Comparison of ENCODE assay signal across 3 cellular contexts in the genomic region with DNA sequence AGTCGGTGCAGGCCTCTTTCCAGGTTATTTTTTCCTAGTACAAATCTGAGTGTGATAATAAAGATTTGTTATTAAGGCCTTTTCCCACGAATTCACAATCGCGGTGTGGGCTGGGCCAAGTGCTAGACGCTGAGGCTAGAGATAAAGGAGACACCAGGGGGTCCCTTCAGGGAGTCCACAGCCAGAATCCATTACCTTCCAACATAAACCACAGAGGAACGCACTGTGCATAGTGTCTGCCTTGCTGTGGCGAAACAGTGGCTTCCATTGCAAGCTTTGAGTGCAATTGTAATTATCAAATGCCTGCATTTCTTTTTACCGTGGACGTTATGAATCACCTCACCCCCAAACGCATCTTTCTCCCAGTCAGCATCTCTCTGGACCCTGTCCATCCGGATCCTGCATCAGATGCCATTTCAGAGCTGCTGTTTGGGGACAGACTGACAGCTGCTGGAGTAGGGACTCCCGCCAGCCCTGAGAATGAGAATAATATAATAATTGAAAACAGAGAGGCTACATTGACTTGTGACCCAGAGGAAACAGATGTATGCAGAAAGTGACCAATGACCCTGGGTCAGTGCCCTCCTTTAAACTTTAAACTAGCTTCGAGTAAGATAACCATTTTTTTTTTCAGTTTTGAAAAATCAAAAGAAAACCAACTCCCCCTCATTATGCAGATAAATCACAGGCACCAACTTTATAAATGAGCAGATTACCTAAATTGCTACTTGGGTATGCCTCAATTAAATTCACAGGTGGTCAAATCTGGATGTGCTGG.
TF ChIP-seq lines count a peak whose summit lies in the region.

No MANE protein-coding gene starts in this region.

TF ChIP-seq in SK-N-SH, 30 proteins besides CTCF, POLR2A, EP300 and RAD21:
- no peak for TF ChIP-seq USF2 (IDR thresholded peaks at IDR 0.05; ENCODE audit: borderline replicate concordance, low read depth, low read length)
- TF ChIP-seq MXI1 (IDR thresholded peaks at IDR 0.05; ENCODE audit: low read depth, low read length): 0 out of 2 replicates have a peak, but pooled peaks have one; percentile 15
- peak; percentile 15; the same call in 1 of the 2 replicates for TF ChIP-seq RCOR1 (IDR thresholded peaks at IDR 0.05; ENCODE audit: low read length)
TF ChIP-seq in SK-N-SH: peak in this region for 2.

TF ChIP-seq in SK-N-SH treated with all-trans-retinoic acid at 6 μM for 48 hours, 23 proteins besides CTCF, POLR2A, EP300 and RAD21:
- TF ChIP-seq CREB5 (CRISPR knock-in tag; IDR thresholded peaks at IDR 0.05; ENCODE audit: low read depth) (no peak), BACH2 (CRISPR knock-in tag; IDR thresholded peaks at IDR 0.05; ENCODE audit: borderline replicate concordance) (no peak), SNAI2 (CRISPR knock-in tag; IDR thresholded peaks at IDR 0.05) (no peak), RARB (CRISPR knock-in tag; IDR thresholded peaks at IDR 0.05) (no peak), GLIS3 (CRISPR knock-in tag; IDR thresholded peaks at IDR 0.05) (no peak), ARNTL (CRISPR knock-in tag; IDR thresholded peaks at IDR 0.05; ENCODE audit: borderline replicate concordance, low read depth) (no peak), ZFP3 (CRISPR knock-in tag; IDR thresholded peaks at IDR 0.05) (no peak), POU6F1 (CRISPR knock-in tag; IDR thresholded peaks at IDR 0.05; ENCODE audit: borderline replicate concordance, low read depth) (no peak), TOX (CRISPR knock-in tag; IDR thresholded peaks at IDR 0.05; ENCODE audit: borderline replicate concordance) (no peak)
- TF ChIP-seq, protein P1, sequence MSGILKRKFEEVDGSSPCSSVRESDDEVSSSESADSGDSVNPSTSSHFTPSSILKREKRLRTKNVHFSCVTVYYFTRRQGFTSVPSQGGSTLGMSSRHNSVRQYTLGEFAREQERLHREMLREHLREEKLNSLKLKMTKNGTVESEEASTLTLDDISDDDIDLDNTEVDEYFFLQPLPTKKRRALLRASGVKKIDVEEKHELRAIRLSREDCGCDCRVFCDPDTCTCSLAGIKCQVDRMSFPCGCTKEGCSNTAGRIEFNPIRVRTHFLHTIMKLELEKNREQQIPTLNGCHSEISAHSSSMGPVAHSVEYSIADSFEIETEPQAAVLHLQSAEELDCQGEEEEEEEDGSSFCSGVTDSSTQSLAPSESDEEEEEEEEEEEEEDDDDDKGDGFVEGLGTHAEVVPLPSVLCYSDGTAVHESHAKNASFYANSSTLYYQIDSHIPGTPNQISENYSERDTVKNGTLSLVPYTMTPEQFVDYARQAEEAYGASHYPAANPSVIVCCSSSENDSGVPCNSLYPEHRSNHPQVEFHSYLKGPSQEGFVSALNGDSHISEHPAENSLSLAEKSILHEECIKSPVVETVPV (CRISPR knock-in tag; IDR thresholded peaks at IDR 0.05): no peak

TF ChIP-seq in WTC11, 78 proteins besides CTCF, POLR2A, EP300 and RAD21:
- TF ChIP-seq ZBTB43 (CRISPR knock-in tag; IDR thresholded peaks at IDR 0.05) (no peak), ZNF423 (CRISPR knock-in tag; IDR thresholded peaks at IDR 0.05) (0 out of 2 replicates have a peak, but pooled peaks have one; percentile 7), TCF7 (CRISPR knock-in tag; IDR thresholded peaks at IDR 0.05; ENCODE audit: low read depth) (no peak)
